1 cellular context compared by ENCODE assay signal in genomic region chr1:200194477-200194876, GRCh38.
TF ChIP-seq lines count a peak whose summit lies in the region.

No MANE protein-coding gene starts in this region.

TF ChIP-seq in GM23338, 12 proteins besides CTCF, POLR2A, EP300 and RAD21 (continued from another document):
- TF ChIP-seq ZNF462 (CRISPR knock-in tag; IDR thresholded peaks at IDR 0.05) (no peak), ZNF114 (CRISPR knock-in tag; IDR thresholded peaks at IDR 0.05) (no peak), REST (IDR thresholded peaks at IDR 0.05; ENCODE audit: unreplicated experiment) (no peak), NANOG (IDR thresholded peaks at IDR 0.05; ENCODE audit: borderline replicate concordance) (no peak), POLR2AphosphoS5 (IDR thresholded peaks at IDR 0.05; ENCODE audit: low read depth) (no peak), CREB1 (CRISPR knock-in tag; IDR thresholded peaks at IDR 0.05; ENCODE audit: low read depth) (no peak), EZH2phosphoT487 (IDR thresholded peaks at IDR 0.05; ENCODE audit: unreplicated experiment) (no peak), STAT1 (IDR thresholded peaks at IDR 0.05; ENCODE audit: unreplicated experiment) (no peak), JUNB (IDR thresholded peaks at IDR 0.05; ENCODE audit: unreplicated experiment) (no peak)
